2 cellular contexts compared by ENCODE assay signal in genomic region chr3:157145566-157145965, GRCh38.
TF ChIP-seq lines count a peak whose summit lies in the region.

No MANE protein-coding gene starts in this region.

TF ChIP-seq in HepG2, 621 proteins besides CTCF, POLR2A, EP300 and RAD21:
- TF ChIP-seq NFAT5 (CRISPR knock-in tag; IDR thresholded peaks at IDR 0.05) (no peak), NFKBIZ (CRISPR knock-in tag; IDR thresholded peaks at IDR 0.05) (no peak), POLR2G (IDR thresholded peaks at IDR 0.05; ENCODE audit: low read depth, low read length) (0 out of 2 replicates have a peak, but pooled peaks have one; percentile 7), SOX5 (CRISPR knock-in tag; IDR thresholded peaks at IDR 0.05; ENCODE audit: borderline replicate concordance) (no peak)

TF ChIP-seq in SK-N-SH, 30 proteins besides CTCF, POLR2A, EP300 and RAD21:
- TF ChIP-seq JUND (IDR thresholded peaks at IDR 0.05) (0 out of 2 replicates have a peak, but pooled peaks have one; percentile 6), SMC3 (IDR thresholded peaks at IDR 0.05; ENCODE audit: low read depth, low read length) (no peak), USF1 (IDR thresholded peaks at IDR 0.05; ENCODE audit: borderline replicate concordance, low read depth) (no peak), MAX (IDR thresholded peaks at IDR 0.05; ENCODE audit: low read depth) (no peak)
